In the genomic region with DNA sequence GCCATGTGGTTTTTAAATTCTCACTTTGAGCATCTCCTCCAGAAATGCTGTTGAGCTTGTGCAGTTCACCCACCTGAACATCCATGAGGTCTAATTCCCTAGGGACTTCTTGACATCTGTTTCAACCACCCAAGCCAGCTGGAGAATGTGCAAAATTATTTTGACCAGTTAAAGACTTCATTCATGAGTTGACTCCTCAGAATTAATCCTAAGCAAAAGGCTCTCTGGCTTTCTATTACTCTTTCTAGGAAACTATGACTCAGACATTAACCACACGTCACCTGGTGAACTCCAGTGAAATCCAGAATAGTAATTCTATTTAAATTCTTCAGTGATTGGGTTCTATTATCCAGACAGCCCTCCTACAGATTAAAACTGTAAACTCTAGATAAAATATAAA, we compare ENCODE assay signal across 9 cellular contexts.
DNase-seq lines count a peak whose midpoint lies in the region; ATAC-seq and TF ChIP-seq lines count a peak whose summit lies in the region.
"Had no signal": no experiment of that assay in that cellular context is flagged by ENCODE, and none has a peak within 500 bp of the region (broad histone marks: within the 10 kb centered on the region; RNA-seq: fewer than 3 reads in every experiment).

No MANE protein-coding gene starts in this region.

- BruUV-seq in mammary epithelial cell (replicated peaks; lab: Mats Ljungman, UMichigan), result no TSS peak

- no peaks in the 10 kb centered on the region for H3K79me2 ChIP-seq in mammary epithelial cell (ENCODE audit: insufficient read depth, low read length)

- H3K4me3 ChIP-seq in mammary epithelial cell (replicated peaks in 1 of 3; ENCODE audit: insufficient read depth in 1 of 3, low read depth in 2 of 3, low read length in 3 of 3), result no peak overlapping the region
- H3K4me3 ChIP-seq in upper lobe of right lung, result no peak overlapping the region

- peaks cover 12% of the 10 kb centered on the region for H3K9me3 Mint-ChIP-seq in chondrocyte (ENCODE audit: low read depth)

- no peak overlapping the region for H3K4me3 Mint-ChIP-seq in chondrocyte (ENCODE audit: unreplicated experiment)

- in situ Hi-C loops in mammary epithelial cell (cut with MboI; ENCODE audit: low sequenced_read_pairs in 2 of 2), result no loop called here

- H3K4me1 Mint-ChIP-seq in chondrocyte (ENCODE audit: low read depth), result no peaks in the 10 kb centered on the region

- H3K36me3 Mint-ChIP-seq in chondrocyte (ENCODE audit: low read depth), result peaks cover 20% of the 10 kb centered on the region

- TF ChIP-seq CTCF in GM10266 (IDR thresholded peaks at IDR 0.05; ENCODE audit: control insufficient read depth, insufficient read depth, low read depth, missing control alignments), result no peak
- TF ChIP-seq CTCF in mammary epithelial cell (conservative IDR thresholded peaks at IDR 0.05 in 1 of 2, IDR thresholded peaks at IDR 0.05 in 1 of 2; ENCODE audit: extremely low read depth in 1 of 2, insufficient read depth in 1 of 2, low read depth in 1 of 2, low read length in 2 of 2), result no peak
- no peak for TF ChIP-seq CTCF in upper lobe of right lung (IDR thresholded peaks at IDR 0.05)
- no peak for TF ChIP-seq CTCF in chondrocyte (IDR thresholded peaks at IDR 0.05)

- CTCF ChIA-PET in mammary epithelial cell (lab: Charles Lee; ENCODE audit: low non-redundant PET), result no interaction called here

- no peak overlapping the region for H3K27ac Mint-ChIP-seq in chondrocyte (ENCODE audit: unreplicated experiment)

- dilution Hi-C loops in mammary epithelial cell (cut with HindIII; ENCODE audit: low sequenced_read_pairs), result no loop called here

- H3K27ac ChIP-seq in mammary epithelial cell (ENCODE audit: insufficient read depth, low read depth, low read length), result no peak overlapping the region
- H3K27ac ChIP-seq in upper lobe of right lung, result no peak overlapping the region
- H3K27ac ChIP-seq: VCaP had no signal

- H3K4me2 ChIP-seq in mammary epithelial cell (ENCODE audit: insufficient read depth, low read depth, low read length), result no peak overlapping the region

- peaks cover 2% of the 10 kb centered on the region for H3K36me3 ChIP-seq in mammary epithelial cell (ENCODE audit: insufficient read depth, low read length)
- peaks cover 2% of the 10 kb centered on the region for H3K36me3 ChIP-seq in upper lobe of right lung

- DNase-seq in GM10266 (ENCODE audit: extremely low spot score) (peak; percentile 32), mammary epithelial cell (peak; percentile 72), upper lobe of right lung (no peak), NCI-H2081 (lab: John Stamatoyannopoulos, UW) (no peak), NCI-H1930 (lab: John Stamatoyannopoulos, UW) (no peak), chondrocyte (ENCODE audit: low spot score) (no peak)

- H3K27me3 ChIP-seq in mammary epithelial cell (ENCODE audit: insufficient read depth, low read length) (no peaks in the 10 kb centered on the region), upper lobe of right lung (no peaks in the 10 kb centered on the region)

- H4K20me1 ChIP-seq in mammary epithelial cell (ENCODE audit: insufficient read depth, low read length), result no peaks in the 10 kb centered on the region

- ATAC-seq in GM21360 (IDR thresholded peaks at IDR 0.05; ENCODE audit: unreplicated experiment) (peak; percentile 85), HG03354 (IDR thresholded peaks at IDR 0.05; ENCODE audit: poor library complexity, severe bottlenecking, unreplicated experiment) (peak; percentile 81), upper lobe of right lung (no peak)

- intact Hi-C loops in mammary epithelial cell (cut with micrococcal nuclease), result no loop called here
- intact Hi-C loops in upper lobe of right lung (cut with DNase I), result no loop called here

- no peaks in the 10 kb centered on the region for H3K27me3 Mint-ChIP-seq in chondrocyte (ENCODE audit: low read depth)

- H3K4me1 ChIP-seq in mammary epithelial cell (ENCODE audit: insufficient read depth, low read length), result no peaks in the 10 kb centered on the region
- H3K4me1 ChIP-seq in upper lobe of right lung, result no peaks in the 10 kb centered on the region

- H3K9ac ChIP-seq in mammary epithelial cell (ENCODE audit: insufficient read depth, low read length), result no peak overlapping the region

- no peak overlapping the region for H2AFZ ChIP-seq in mammary epithelial cell (ENCODE audit: low read depth, low read length)

- whole genome bisulfite sequencing in mammary epithelial cell (ENCODE audit: low coverage, missing lambda C conversion rate), result 33% methylated on average over 1 of the region's 1 CpG

- no peaks in the 10 kb centered on the region for H3K9me3 ChIP-seq in mammary epithelial cell (replicated peaks; ENCODE audit: insufficient read depth, low read length)
- H3K9me3 ChIP-seq in upper lobe of right lung, result no peaks in the 10 kb centered on the region

Comparison
In these comparisons a context has a peak if more than half of its experiments do, and no peak if none do; other contexts are left out.
1. DNase-seq: peak in GM10266 (single experiment) and mammary epithelial cell (single experiment); none in upper lobe of right lung (single experiment), NCI-H2081 (0 of 2), NCI-H1930 (0 of 2) and chondrocyte (single experiment).